In the genomic region with DNA sequence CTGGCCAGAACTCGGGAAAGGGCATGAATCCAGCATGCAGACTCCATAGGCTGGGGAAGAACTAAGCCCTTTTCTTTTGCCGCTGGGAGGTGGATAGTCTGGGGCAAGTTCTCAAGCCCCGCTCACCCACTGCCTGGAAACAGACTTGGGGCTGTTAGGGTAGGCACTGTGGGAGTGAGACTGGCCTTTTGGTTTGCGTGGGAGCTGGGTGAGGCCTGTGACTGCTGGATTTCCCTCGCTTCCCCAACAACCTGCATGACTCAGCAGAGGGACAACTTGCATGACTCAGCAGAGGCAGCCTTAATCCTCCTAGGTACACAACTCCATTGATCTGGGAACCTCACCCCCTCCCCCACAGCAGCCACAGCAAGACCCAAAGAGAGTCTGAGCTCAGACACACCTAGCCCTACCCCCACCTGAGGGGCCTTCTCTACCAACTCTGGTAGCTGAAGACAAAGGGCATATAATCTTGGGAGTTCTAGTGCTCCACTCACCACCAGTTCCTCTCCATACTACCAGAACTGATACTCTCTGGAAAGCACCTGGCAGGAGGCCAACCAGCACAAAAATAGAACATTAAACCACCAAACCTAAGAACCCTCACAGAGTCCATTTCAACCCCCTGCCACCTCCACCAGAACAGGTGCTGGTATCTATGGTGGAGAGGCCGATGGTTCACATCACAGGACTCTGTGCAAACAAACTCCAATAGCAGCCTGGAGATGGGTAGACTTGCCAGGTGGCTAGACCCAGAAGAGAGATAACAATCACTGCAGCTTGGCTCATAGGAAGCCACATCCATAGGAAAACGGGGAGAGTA, we compare ENCODE assay signal across 1 cellular context.
TF ChIP-seq lines count a peak whose summit lies in the region.

No MANE protein-coding gene starts in this region.

TF ChIP-seq in K562, 482 proteins besides CTCF, POLR2A, EP300 and RAD21 (continued from another document and continues in another):
- TF ChIP-seq, protein P1, sequence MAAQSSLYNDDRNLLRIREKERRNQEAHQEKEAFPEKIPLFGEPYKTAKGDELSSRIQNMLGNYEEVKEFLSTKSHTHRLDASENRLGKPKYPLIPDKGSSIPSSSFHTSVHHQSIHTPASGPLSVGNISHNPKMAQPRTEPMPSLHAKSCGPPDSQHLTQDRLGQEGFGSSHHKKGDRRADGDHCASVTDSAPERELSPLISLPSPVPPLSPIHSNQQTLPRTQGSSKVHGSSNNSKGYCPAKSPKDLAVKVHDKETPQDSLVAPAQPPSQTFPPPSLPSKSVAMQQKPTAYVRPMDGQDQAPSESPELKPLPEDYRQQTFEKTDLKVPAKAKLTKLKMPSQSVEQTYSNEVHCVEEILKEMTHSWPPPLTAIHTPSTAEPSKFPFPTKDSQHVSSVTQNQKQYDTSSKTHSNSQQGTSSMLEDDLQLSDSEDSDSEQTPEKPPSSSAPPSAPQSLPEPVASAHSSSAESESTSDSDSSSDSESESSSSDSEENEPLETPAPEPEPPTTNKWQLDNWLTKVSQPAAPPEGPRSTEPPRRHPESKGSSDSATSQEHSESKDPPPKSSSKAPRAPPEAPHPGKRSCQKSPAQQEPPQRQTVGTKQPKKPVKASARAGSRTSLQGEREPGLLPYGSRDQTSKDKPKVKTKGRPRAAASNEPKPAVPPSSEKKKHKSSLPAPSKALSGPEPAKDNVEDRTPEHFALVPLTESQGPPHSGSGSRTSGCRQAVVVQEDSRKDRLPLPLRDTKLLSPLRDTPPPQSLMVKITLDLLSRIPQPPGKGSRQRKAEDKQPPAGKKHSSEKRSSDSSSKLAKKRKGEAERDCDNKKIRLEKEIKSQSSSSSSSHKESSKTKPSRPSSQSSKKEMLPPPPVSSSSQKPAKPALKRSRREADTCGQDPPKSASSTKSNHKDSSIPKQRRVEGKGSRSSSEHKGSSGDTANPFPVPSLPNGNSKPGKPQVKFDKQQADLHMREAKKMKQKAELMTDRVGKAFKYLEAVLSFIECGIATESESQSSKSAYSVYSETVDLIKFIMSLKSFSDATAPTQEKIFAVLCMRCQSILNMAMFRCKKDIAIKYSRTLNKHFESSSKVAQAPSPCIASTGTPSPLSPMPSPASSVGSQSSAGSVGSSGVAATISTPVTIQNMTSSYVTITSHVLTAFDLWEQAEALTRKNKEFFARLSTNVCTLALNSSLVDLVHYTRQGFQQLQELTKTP (IDR thresholded peaks at IDR 0.05; ENCODE audit: low read depth in 1 of 2, partially characterized antibody in 2 of 2) = peak in 1 of 2 experiments; percentile 81
- TF ChIP-seq POLR3G (IDR thresholded peaks at IDR 0.05; ENCODE audit: extremely low read depth, insufficient read length, insufficient replicate concordance) = no peak
- TF ChIP-seq, protein P2, sequence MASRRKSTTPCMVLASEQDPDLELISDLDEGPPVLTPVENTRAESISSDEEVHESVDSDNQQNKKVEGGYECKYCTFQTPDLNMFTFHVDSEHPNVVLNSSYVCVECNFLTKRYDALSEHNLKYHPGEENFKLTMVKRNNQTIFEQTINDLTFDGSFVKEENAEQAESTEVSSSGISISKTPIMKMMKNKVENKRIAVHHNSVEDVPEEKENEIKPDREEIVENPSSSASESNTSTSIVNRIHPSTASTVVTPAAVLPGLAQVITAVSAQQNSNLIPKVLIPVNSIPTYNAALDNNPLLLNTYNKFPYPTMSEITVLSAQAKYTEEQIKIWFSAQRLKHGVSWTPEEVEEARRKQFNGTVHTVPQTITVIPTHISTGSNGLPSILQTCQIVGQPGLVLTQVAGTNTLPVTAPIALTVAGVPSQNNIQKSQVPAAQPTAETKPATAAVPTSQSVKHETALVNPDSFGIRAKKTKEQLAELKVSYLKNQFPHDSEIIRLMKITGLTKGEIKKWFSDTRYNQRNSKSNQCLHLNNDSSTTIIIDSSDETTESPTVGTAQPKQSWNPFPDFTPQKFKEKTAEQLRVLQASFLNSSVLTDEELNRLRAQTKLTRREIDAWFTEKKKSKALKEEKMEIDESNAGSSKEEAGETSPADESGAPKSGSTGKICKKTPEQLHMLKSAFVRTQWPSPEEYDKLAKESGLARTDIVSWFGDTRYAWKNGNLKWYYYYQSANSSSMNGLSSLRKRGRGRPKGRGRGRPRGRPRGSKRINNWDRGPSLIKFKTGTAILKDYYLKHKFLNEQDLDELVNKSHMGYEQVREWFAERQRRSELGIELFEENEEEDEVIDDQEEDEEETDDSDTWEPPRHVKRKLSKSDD (conservative IDR thresholded peaks at IDR 0.05; ENCODE audit: low read length) = no peak
- peak; percentile 98 for TF ChIP-seq NFIC (IDR thresholded peaks at IDR 0.05)
- TF ChIP-seq, protein P3, sequence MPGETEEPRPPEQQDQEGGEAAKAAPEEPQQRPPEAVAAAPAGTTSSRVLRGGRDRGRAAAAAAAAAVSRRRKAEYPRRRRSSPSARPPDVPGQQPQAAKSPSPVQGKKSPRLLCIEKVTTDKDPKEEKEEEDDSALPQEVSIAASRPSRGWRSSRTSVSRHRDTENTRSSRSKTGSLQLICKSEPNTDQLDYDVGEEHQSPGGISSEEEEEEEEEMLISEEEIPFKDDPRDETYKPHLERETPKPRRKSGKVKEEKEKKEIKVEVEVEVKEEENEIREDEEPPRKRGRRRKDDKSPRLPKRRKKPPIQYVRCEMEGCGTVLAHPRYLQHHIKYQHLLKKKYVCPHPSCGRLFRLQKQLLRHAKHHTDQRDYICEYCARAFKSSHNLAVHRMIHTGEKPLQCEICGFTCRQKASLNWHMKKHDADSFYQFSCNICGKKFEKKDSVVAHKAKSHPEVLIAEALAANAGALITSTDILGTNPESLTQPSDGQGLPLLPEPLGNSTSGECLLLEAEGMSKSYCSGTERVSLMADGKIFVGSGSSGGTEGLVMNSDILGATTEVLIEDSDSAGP (CRISPR knock-in tag; IDR thresholded peaks at IDR 0.05) = no peak
- TF ChIP-seq, protein P4, sequence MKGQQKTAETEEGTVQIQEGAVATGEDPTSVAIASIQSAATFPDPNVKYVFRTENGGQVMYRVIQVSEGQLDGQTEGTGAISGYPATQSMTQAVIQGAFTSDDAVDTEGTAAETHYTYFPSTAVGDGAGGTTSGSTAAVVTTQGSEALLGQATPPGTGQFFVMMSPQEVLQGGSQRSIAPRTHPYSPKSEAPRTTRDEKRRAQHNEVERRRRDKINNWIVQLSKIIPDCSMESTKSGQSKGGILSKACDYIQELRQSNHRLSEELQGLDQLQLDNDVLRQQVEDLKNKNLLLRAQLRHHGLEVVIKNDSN (CRISPR knock-in tag; IDR thresholded peaks at IDR 0.05) = no peak
- TF ChIP-seq SIN3B (IDR thresholded peaks at IDR 0.05; ENCODE audit: low read depth) = no peak
- no peak for TF ChIP-seq KAT2B (IDR thresholded peaks at IDR 0.05; ENCODE audit: low read depth, low read length)
- 0 out of 4 replicates have a peak, but pooled peaks of 1 of the 2 experiments have one; percentile 41 for TF ChIP-seq NONO (IDR thresholded peaks at IDR 0.05; ENCODE audit: low read depth in 2 of 2, low read length in 1 of 2)
- no peak for TF ChIP-seq RBM17 (IDR thresholded peaks at IDR 0.05; ENCODE audit: borderline replicate concordance, low read depth, low read length)
- no peak for TF ChIP-seq POLR2B (IDR thresholded peaks at IDR 0.05; ENCODE audit: low read depth, partially characterized antibody)
- TF ChIP-seq SREBF2 (CRISPR knock-in tag; IDR thresholded peaks at IDR 0.05) = no peak
- TF ChIP-seq, protein P5, sequence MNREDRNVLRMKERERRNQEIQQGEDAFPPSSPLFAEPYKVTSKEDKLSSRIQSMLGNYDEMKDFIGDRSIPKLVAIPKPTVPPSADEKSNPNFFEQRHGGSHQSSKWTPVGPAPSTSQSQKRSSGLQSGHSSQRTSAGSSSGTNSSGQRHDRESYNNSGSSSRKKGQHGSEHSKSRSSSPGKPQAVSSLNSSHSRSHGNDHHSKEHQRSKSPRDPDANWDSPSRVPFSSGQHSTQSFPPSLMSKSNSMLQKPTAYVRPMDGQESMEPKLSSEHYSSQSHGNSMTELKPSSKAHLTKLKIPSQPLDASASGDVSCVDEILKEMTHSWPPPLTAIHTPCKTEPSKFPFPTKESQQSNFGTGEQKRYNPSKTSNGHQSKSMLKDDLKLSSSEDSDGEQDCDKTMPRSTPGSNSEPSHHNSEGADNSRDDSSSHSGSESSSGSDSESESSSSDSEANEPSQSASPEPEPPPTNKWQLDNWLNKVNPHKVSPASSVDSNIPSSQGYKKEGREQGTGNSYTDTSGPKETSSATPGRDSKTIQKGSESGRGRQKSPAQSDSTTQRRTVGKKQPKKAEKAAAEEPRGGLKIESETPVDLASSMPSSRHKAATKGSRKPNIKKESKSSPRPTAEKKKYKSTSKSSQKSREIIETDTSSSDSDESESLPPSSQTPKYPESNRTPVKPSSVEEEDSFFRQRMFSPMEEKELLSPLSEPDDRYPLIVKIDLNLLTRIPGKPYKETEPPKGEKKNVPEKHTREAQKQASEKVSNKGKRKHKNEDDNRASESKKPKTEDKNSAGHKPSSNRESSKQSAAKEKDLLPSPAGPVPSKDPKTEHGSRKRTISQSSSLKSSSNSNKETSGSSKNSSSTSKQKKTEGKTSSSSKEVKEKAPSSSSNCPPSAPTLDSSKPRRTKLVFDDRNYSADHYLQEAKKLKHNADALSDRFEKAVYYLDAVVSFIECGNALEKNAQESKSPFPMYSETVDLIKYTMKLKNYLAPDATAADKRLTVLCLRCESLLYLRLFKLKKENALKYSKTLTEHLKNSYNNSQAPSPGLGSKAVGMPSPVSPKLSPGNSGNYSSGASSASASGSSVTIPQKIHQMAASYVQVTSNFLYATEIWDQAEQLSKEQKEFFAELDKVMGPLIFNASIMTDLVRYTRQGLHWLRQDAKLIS (CRISPR knock-in tag; IDR thresholded peaks at IDR 0.05) = no peak
- TF ChIP-seq, protein P6, sequence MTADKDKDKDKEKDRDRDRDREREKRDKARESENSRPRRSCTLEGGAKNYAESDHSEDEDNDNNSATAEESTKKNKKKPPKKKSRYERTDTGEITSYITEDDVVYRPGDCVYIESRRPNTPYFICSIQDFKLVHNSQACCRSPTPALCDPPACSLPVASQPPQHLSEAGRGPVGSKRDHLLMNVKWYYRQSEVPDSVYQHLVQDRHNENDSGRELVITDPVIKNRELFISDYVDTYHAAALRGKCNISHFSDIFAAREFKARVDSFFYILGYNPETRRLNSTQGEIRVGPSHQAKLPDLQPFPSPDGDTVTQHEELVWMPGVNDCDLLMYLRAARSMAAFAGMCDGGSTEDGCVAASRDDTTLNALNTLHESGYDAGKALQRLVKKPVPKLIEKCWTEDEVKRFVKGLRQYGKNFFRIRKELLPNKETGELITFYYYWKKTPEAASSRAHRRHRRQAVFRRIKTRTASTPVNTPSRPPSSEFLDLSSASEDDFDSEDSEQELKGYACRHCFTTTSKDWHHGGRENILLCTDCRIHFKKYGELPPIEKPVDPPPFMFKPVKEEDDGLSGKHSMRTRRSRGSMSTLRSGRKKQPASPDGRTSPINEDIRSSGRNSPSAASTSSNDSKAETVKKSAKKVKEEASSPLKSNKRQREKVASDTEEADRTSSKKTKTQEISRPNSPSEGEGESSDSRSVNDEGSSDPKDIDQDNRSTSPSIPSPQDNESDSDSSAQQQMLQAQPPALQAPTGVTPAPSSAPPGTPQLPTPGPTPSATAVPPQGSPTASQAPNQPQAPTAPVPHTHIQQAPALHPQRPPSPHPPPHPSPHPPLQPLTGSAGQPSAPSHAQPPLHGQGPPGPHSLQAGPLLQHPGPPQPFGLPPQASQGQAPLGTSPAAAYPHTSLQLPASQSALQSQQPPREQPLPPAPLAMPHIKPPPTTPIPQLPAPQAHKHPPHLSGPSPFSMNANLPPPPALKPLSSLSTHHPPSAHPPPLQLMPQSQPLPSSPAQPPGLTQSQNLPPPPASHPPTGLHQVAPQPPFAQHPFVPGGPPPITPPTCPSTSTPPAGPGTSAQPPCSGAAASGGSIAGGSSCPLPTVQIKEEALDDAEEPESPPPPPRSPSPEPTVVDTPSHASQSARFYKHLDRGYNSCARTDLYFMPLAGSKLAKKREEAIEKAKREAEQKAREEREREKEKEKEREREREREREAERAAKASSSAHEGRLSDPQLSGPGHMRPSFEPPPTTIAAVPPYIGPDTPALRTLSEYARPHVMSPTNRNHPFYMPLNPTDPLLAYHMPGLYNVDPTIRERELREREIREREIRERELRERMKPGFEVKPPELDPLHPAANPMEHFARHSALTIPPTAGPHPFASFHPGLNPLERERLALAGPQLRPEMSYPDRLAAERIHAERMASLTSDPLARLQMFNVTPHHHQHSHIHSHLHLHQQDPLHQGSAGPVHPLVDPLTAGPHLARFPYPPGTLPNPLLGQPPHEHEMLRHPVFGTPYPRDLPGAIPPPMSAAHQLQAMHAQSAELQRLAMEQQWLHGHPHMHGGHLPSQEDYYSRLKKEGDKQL (CRISPR knock-in tag; IDR thresholded peaks at IDR 0.05; ENCODE audit: borderline replicate concordance) = no peak
- TF ChIP-seq DMBX1 (CRISPR knock-in tag; IDR thresholded peaks at IDR 0.05; ENCODE audit: borderline replicate concordance) = peak; percentile 50; the same call in 1 of the 2 replicates
- no peak for TF ChIP-seq ESRRA (IDR thresholded peaks at IDR 0.05; ENCODE audit: borderline replicate concordance, low read depth)
- TF ChIP-seq SREBF1 (IDR thresholded peaks at IDR 0.05; ENCODE audit: borderline replicate concordance, low read depth, low read length) = no peak
- TF ChIP-seq ZBTB17 (CRISPR knock-in tag; IDR thresholded peaks at IDR 0.05) = 0 out of 2 replicates have a peak, but pooled peaks have one; percentile 18
- TF ChIP-seq ZNF175 (CRISPR knock-in tag; IDR thresholded peaks at IDR 0.05; ENCODE audit: low read depth) = no peak
- peak in 1 of 2 experiments; percentile 53; a peak in 1 of 4 replicates for TF ChIP-seq TBL1XR1 (IDR thresholded peaks at IDR 0.05; ENCODE audit: low read length in 2 of 2)
- TF ChIP-seq, protein P7, sequence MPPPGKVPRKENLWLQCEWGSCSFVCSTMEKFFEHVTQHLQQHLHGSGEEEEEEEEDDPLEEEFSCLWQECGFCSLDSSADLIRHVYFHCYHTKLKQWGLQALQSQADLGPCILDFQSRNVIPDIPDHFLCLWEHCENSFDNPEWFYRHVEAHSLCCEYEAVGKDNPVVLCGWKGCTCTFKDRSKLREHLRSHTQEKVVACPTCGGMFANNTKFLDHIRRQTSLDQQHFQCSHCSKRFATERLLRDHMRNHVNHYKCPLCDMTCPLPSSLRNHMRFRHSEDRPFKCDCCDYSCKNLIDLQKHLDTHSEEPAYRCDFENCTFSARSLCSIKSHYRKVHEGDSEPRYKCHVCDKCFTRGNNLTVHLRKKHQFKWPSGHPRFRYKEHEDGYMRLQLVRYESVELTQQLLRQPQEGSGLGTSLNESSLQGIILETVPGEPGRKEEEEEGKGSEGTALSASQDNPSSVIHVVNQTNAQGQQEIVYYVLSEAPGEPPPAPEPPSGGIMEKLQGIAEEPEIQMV (tag; conservative IDR thresholded peaks at IDR 0.05; ENCODE audit: low read depth) = 0 out of 2 replicates have a peak, but pooled peaks have one; percentile 2
- peak; percentile 75 for TF ChIP-seq RB1 (IDR thresholded peaks at IDR 0.05; ENCODE audit: low read depth)
- TF ChIP-seq, protein P8, sequence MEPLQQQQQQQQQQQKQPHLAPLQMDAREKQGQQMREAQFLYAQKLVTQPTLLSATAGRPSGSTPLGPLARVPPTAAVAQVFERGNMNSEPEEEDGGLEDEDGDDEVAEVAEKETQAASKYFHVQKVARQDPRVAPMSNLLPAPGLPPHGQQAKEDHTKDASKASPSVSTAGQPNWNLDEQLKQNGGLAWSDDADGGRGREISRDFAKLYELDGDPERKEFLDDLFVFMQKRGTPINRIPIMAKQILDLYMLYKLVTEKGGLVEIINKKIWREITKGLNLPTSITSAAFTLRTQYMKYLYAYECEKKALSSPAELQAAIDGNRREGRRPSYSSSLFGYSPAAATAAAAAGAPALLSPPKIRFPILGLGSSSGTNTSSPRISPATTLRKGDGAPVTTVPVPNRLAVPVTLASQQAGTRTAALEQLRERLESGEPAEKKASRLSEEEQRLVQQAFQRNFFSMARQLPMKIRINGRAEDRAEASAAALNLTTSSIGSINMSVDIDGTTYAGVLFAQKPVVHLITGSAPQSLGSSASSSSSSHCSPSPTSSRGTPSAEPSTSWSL (CRISPR knock-in tag; IDR thresholded peaks at IDR 0.05; ENCODE audit: borderline replicate concordance) = no peak
